Comparison of ENCODE assay signal across 1 cellular context in the genomic region with DNA sequence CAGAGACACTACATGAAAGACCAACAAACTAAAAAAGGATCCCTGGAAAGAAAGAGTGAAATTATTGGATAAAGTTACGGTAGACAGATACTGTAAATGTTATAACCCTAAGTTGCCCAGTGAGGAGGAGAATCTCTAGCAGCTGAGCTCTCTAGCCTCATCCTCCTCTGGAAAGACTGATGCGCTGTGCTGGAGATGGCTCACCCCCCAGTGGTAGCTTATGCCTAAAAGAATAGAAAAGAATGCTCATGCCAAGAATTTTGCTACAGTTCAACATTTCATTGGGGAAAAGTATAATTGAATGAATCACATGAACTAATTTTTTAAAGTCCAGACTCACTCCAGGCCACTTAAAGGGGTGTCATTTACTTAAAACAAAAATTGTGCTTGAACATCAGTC.
TF ChIP-seq lines count a peak whose summit lies in the region.

No MANE protein-coding gene starts in this region.

TF ChIP-seq in K562, 482 proteins besides CTCF, POLR2A, EP300 and RAD21 (continued from another document):
- TF ChIP-seq NEUROD1 (IDR thresholded peaks at IDR 0.05; ENCODE audit: borderline replicate concordance, low read depth, low read length, partially characterized antibody) = no peak
TF ChIP-seq in K562: peak in this region for 0.
